ENCODE assay signal across 12 cellular contexts in genomic region chr1:7810395-7810794, GRCh38. TPM values are rescaled to one million over a fixed set of nuclear protein-coding genes. Genes with fewer than 3 reads are reported as not detected.
A peak's percentile ranks its signal among the peaks of the same experiment; 100 is the strongest.
DNase-seq lines count a peak whose midpoint lies in the region; ATAC-seq, FAIRE-seq and TF ChIP-seq lines count a peak whose summit lies in the region.
"Had no signal": no experiment of that assay in that cellular context is flagged by ENCODE, and none has a peak within 500 bp of the region (broad histone marks: within the 10 kb centered on the region; RNA-seq: fewer than 3 reads in every experiment).

No MANE protein-coding gene starts in this region.

- H3K27me3 Mint-ChIP-seq in activated CD4-positive, alpha-beta memory T cell treated with anti-CD3 and anti-CD28 coated beads, Interleukin-2, amount 10 ng/mL, durations not matched to agents 7 days and 5 days, result no peaks in the 10 kb centered on the region

- CTCF ChIA-PET in activated CD4-positive, alpha-beta memory T cell treated with anti-CD3 and anti-CD28 coated beads, Interleukin-2, amount 10 ng/mL, durations not matched to agents 7 days and 5 days (lab: Charles Lee), result no interaction called here

- POLR2A ChIA-PET in activated CD4-positive, alpha-beta memory T cell treated with anti-CD3 and anti-CD28 coated beads, Interleukin-2, amount 10 ng/mL, durations not matched to agents 7 days and 5 days (lab: Charles Lee), result no interaction called here

- peaks cover 2% of the 10 kb centered on the region for H3K4me1 Mint-ChIP-seq in activated CD4-positive, alpha-beta memory T cell treated with anti-CD3 and anti-CD28 coated beads, Interleukin-2, amount 10 ng/mL, durations not matched to agents 7 days and 5 days

- intact Hi-C loops in ovary (cut with DNase I), result no loop called here

- TF ChIP-seq POLR2A in ovary (IDR thresholded peaks at IDR 0.05), result no peak

- TF ChIP-seq EP300 in ovary (IDR thresholded peaks at IDR 0.05), result no peak

- FAIRE-seq in small intestine (lab: Jason Lieb, UNC), result no peak
- FAIRE-seq: G401.6 had no signal

- TF ChIP-seq CTCF in kidney epithelial cell (IDR thresholded peaks at IDR 0.05; ENCODE audit: insufficient read depth, low read length, poor library complexity, severe bottlenecking), result no peak
- TF ChIP-seq CTCF in ovary (IDR thresholded peaks at IDR 0.05), result no peak

- no peak overlapping the region for H3K27ac Mint-ChIP-seq in activated CD4-positive, alpha-beta memory T cell treated with anti-CD3 and anti-CD28 coated beads, Interleukin-2, amount 10 ng/mL, durations not matched to agents 7 days and 5 days

- ATAC-seq in HG03045 (IDR thresholded peaks at IDR 0.05; ENCODE audit: unreplicated experiment), result no peak

- H3K4me1 ChIP-seq in ACC112 (ENCODE audit: control insufficient read depth, insufficient read depth, low read length, unreplicated experiment), result peaks cover 10% of the 10 kb centered on the region
- H3K4me1 ChIP-seq in small intestine (ENCODE audit: control insufficient read depth in 2 of 2, insufficient read depth in 1 of 2, low read depth in 1 of 2, low read length in 1 of 2), result no peaks in the 10 kb centered on the region
- no peaks in the 10 kb centered on the region for H3K4me1 ChIP-seq in ovary (ENCODE audit: insufficient read depth)

- H3K9me3 ChIP-seq in small intestine (ENCODE audit: control insufficient read depth, low read depth), result no peaks in the 10 kb centered on the region
- H3K9me3 ChIP-seq in ovary, result no peaks in the 10 kb centered on the region

- no peaks in the 10 kb centered on the region for H3K27me3 ChIP-seq in ACC112 (ENCODE audit: insufficient read depth, low read length)
- no peaks in the 10 kb centered on the region for H3K27me3 ChIP-seq in kidney epithelial cell (ENCODE audit: control insufficient read depth, insufficient read depth, low read length)
- H3K27me3 ChIP-seq in small intestine (ENCODE audit: control insufficient read depth in 2 of 2, insufficient read depth in 2 of 2, low read length in 2 of 2), result no peaks in the 10 kb centered on the region
- no peaks in the 10 kb centered on the region for H3K27me3 ChIP-seq in ovary
- H3K27me3 ChIP-seq: neutrophil had no signal

- no peak overlapping the region for H2AFZ ChIP-seq in ACC112 (ENCODE audit: low read length, unreplicated experiment)

- H3K36me3 ChIP-seq in ACC112 (ENCODE audit: insufficient read depth, low read length) (peaks cover 24% of the 10 kb centered on the region), kidney epithelial cell (ENCODE audit: control insufficient read depth, insufficient read depth, low read length) (no peaks in the 10 kb centered on the region), small intestine (ENCODE audit: control insufficient read depth in 2 of 2, insufficient read depth in 2 of 2, low read length in 2 of 2) (peaks cover 3 to 25% of the 10 kb centered on the region in 2 donors), ovary (no peaks in the 10 kb centered on the region)
- H3K36me3 ChIP-seq: neutrophil had no signal

- H3K27ac ChIP-seq in ACC112 (ENCODE audit: low read depth, low read length), result peak overlapping the region; percentile 49
- H3K27ac ChIP-seq in small intestine (ENCODE audit: low read depth in 1 of 2, low read length in 1 of 2), result no peak overlapping the region
- H3K27ac ChIP-seq in ovary, result no peak overlapping the region
- H3K27ac ChIP-seq: neutrophil had no signal

- WGBS in small intestine, 3 donors, result 76 to 92% (median 87%) methylated on average over 7 of the region's 7 CpGs
- WGBS in ovary, 3 donors, result 90 to 93% (median 91%) methylated on average over 7 of the region's 7 CpGs

- DNase-seq in GOT3 (lab: John Stamatoyannopoulos, UW), result peak; percentile 38
- peak; percentile 36 for DNase-seq in activated CD4-positive, alpha-beta memory T cell treated with anti-CD3 and anti-CD28 coated beads, Interleukin-2, amount 10 ng/mL, durations not matched to agents 7 days and 5 days
- DNase-seq in kidney epithelial cell (ENCODE audit: low read depth), result peak; percentile 66
- DNase-seq in small intestine, result no peak
- no peak for DNase-seq in ovary
- no peak for DNase-seq in NCI-H345 treated with DMSO at 0.1 percent for 48 hours (lab: John Stamatoyannopoulos, UW; ENCODE audit: unreplicated experiment)
- DNase-seq: activated gamma-delta T cell, substantia nigra had no signal

- H3K4me3 ChIP-seq in ACC112 (ENCODE audit: low read depth, low read length) (no peak overlapping the region), kidney epithelial cell (ENCODE audit: low read depth, low read length) (no peak overlapping the region), small intestine (ENCODE audit: low read depth in 1 of 2, low read length in 2 of 2) (no peak overlapping the region), ovary (no peak overlapping the region)

- no peak overlapping the region for H3K4me3 Mint-ChIP-seq in activated CD4-positive, alpha-beta memory T cell treated with anti-CD3 and anti-CD28 coated beads, Interleukin-2, amount 10 ng/mL, durations not matched to agents 7 days and 5 days

- peaks cover 15% of the 10 kb centered on the region for H3K9me3 Mint-ChIP-seq in activated CD4-positive, alpha-beta memory T cell treated with anti-CD3 and anti-CD28 coated beads, Interleukin-2, amount 10 ng/mL, durations not matched to agents 7 days and 5 days

- H3K79me2 ChIP-seq in ACC112 (ENCODE audit: control insufficient read depth, insufficient read depth, low read length, unreplicated experiment), result no peaks in the 10 kb centered on the region

- peaks cover 12% of the 10 kb centered on the region for H3K36me3 Mint-ChIP-seq in activated CD4-positive, alpha-beta memory T cell treated with anti-CD3 and anti-CD28 coated beads, Interleukin-2, amount 10 ng/mL, durations not matched to agents 7 days and 5 days (ENCODE audit: low read depth)

RNA-seq across cellular contexts. Expression of gene PER3, which starts 26.3 kb away (rescaled TPM):
- total RNA-seq in activated CD4-positive, alpha-beta memory T cell treated with anti-CD3 and anti-CD28 coated beads, Interleukin-2, amount 10 ng/mL, durations not matched to agents 7 days and 5 days, result 1 to 10 TPM; 2.2 to 2.4 TPM
- total RNA-seq in kidney epithelial cell (2.9 and 3.8 TPM in 2 replicates), ovary (10 to 100 TPM; 11.9 to 49.8 (median 32.6) TPM)
- polyA plus RNA-seq in small intestine (1 to 10 TPM; 3.1 to 4.9 (median 3.9) TPM), ovary (10 to 100 TPM; 17.7 to 18.1 TPM)

RNA-seq across cellular contexts. Expression of gene VAMP3, which starts 39.3 kb away (rescaled TPM):
- 10 to 100 TPM; 35.0 to 36.5 TPM for total RNA-seq in activated CD4-positive, alpha-beta memory T cell treated with anti-CD3 and anti-CD28 coated beads, Interleukin-2, amount 10 ng/mL, durations not matched to agents 7 days and 5 days
- total RNA-seq in kidney epithelial cell, result 133 TPM in 2 replicates
- 10 to 100 TPM; 51.8 to 81.9 (median 77.8) TPM for polyA plus RNA-seq in small intestine
- total RNA-seq in ovary, result 100 to 1,000 TPM in 1 of 7 donors, 10 to 100 TPM in 6; 50.4 to 104 (median 93.5) TPM
- 100 to 1,000 TPM in 1 of 2 donors, 10 to 100 TPM in 1; 60.5 to 220 TPM for polyA plus RNA-seq in ovary

RNA-seq across cellular contexts. Expression of gene UTS2, which starts 42.5 kb away (rescaled TPM):
- 1 to 10 TPM; 1.1 to 1.2 TPM for total RNA-seq in activated CD4-positive, alpha-beta memory T cell treated with anti-CD3 and anti-CD28 coated beads, Interleukin-2, amount 10 ng/mL, durations not matched to agents 7 days and 5 days
- total RNA-seq in kidney epithelial cell (not detected in 2 replicates), ovary (not detected)
- polyA plus RNA-seq in small intestine (1 to 10 TPM in 1 of 3 donors, under 1 TPM in 1, not detected in 1; 0.33 to 1.9 TPM), ovary (under 1 TPM; 0.04 to 0.55 TPM)

Comparison
In these comparisons a context has a peak if more than half of its experiments do, and no peak if none do; other contexts are left out.
1. DNase-seq: peak in GOT3 (single experiment), activated CD4-positive, alpha-beta memory T cell treated with anti-CD3 and anti-CD28 coated beads, Interleukin-2, amount 10 ng/mL, durations not matched to agents 7 days and 5 days (single experiment) and kidney epithelial cell (single experiment); none in small intestine (single experiment), ovary (0 of 5) and NCI-H345 treated with DMSO at 0.1 percent for 48 hours (single experiment).